1 cellular context compared by ENCODE assay signal in genomic region chr17:50626037-50626574, GRCh38.
A peak's percentile ranks its signal among the peaks of the same experiment; 100 is the strongest.
TF ChIP-seq lines count a peak whose summit lies in the region.

No MANE protein-coding gene starts in this region.

TF ChIP-seq in HepG2, 621 proteins besides CTCF, POLR2A, EP300 and RAD21 (continued from another document and continues in another):
- TF ChIP-seq ZNF580 (CRISPR knock-in tag; IDR thresholded peaks at IDR 0.05; ENCODE audit: borderline replicate concordance, low read depth) (peak; percentile 71; the same call in 1 of the 2 replicates), ZNF33A (CRISPR knock-in tag; IDR thresholded peaks at IDR 0.05; ENCODE audit: borderline replicate concordance) (no peak), BRF2 (CRISPR knock-in tag; IDR thresholded peaks at IDR 0.05) (0 out of 2 replicates have a peak, but pooled peaks have one; percentile 23), RBM39 (IDR thresholded peaks at IDR 0.05; ENCODE audit: low read depth, low read length, poor library complexity, severe bottlenecking) (peak; percentile 84), ZNF619 (CRISPR knock-in tag; IDR thresholded peaks at IDR 0.05) (no peak), ZNF710 (CRISPR knock-in tag; IDR thresholded peaks at IDR 0.05; ENCODE audit: borderline replicate concordance) (peak; percentile 68; the same call in 1 of the 2 replicates), MBNL3 (CRISPR knock-in tag; conservative IDR thresholded peaks at IDR 0.05) (no peak), SMAD1 (CRISPR knock-in tag; IDR thresholded peaks at IDR 0.05; ENCODE audit: borderline replicate concordance, low read depth) (no peak), BHLHE40 (IDR thresholded peaks at IDR 0.05; ENCODE audit: low read length) (peak; percentile 54; the same call in 1 of the 2 replicates), HNF4G (IDR thresholded peaks at IDR 0.05; ENCODE audit: borderline replicate concordance, low read depth, low read length) (no peak), HNF4G (CRISPR knock-in tag; IDR thresholded peaks at IDR 0.05; ENCODE audit: borderline replicate concordance, low read depth) (0 out of 2 replicates have a peak, but pooled peaks have one; percentile 63), ZNF546 (CRISPR knock-in tag; conservative IDR thresholded peaks at IDR 0.05) (no peak; the same call in 1 of the 2 replicates), SOX5 (CRISPR knock-in tag; IDR thresholded peaks at IDR 0.05; ENCODE audit: borderline replicate concordance) (peak; percentile 33), ZNF431 (CRISPR knock-in tag; IDR thresholded peaks at IDR 0.05; ENCODE audit: borderline replicate concordance, low read depth) (no peak), KLF12 (CRISPR knock-in tag; IDR thresholded peaks at IDR 0.05; ENCODE audit: borderline replicate concordance) (no peak), POLR2AphosphoS2 (IDR thresholded peaks at IDR 0.05; ENCODE audit: low read depth, low read length) (no peak), ZFY (CRISPR knock-in tag; IDR thresholded peaks at IDR 0.05) (peak; percentile 83), ZBTB49 (CRISPR knock-in tag; IDR thresholded peaks at IDR 0.05; ENCODE audit: borderline replicate concordance) (no peak), EZH2 (conservative IDR thresholded peaks at IDR 0.05; ENCODE audit: low read depth, low read length) (no peak), ZNF263 (CRISPR knock-in tag; IDR thresholded peaks at IDR 0.05) (peak; percentile 60; the same call in 1 of the 2 replicates), KAT8 (CRISPR knock-in tag; IDR thresholded peaks at IDR 0.05) (peak; percentile 67; the same call in 1 of the 2 replicates), ZNF687 (CRISPR knock-in tag; IDR thresholded peaks at IDR 0.05) (peak; percentile 90), FOXO4 (CRISPR knock-in tag; conservative IDR thresholded peaks at IDR 0.05) (no peak), ZNF337 (CRISPR knock-in tag; IDR thresholded peaks at IDR 0.05; ENCODE audit: borderline replicate concordance, low read depth) (no peak), GABPB1 (CRISPR knock-in tag; IDR thresholded peaks at IDR 0.05) (peak; percentile 74), ZNF569 (CRISPR knock-in tag; IDR thresholded peaks at IDR 0.05; ENCODE audit: borderline replicate concordance) (no peak), MTERF4 (CRISPR knock-in tag; IDR thresholded peaks at IDR 0.05) (peak; percentile 17; the same call in 1 of the 2 replicates), ZUFSP (CRISPR knock-in tag; IDR thresholded peaks at IDR 0.05; ENCODE audit: borderline replicate concordance) (no peak), FOXP1 (IDR thresholded peaks at IDR 0.05) (no peak), FOXP1 (CRISPR knock-in tag; IDR thresholded peaks at IDR 0.05) (no peak), KAT2B (IDR thresholded peaks at IDR 0.05; ENCODE audit: borderline replicate concordance, low read depth, low read length) (no peak)
- TF ChIP-seq, protein P1, sequence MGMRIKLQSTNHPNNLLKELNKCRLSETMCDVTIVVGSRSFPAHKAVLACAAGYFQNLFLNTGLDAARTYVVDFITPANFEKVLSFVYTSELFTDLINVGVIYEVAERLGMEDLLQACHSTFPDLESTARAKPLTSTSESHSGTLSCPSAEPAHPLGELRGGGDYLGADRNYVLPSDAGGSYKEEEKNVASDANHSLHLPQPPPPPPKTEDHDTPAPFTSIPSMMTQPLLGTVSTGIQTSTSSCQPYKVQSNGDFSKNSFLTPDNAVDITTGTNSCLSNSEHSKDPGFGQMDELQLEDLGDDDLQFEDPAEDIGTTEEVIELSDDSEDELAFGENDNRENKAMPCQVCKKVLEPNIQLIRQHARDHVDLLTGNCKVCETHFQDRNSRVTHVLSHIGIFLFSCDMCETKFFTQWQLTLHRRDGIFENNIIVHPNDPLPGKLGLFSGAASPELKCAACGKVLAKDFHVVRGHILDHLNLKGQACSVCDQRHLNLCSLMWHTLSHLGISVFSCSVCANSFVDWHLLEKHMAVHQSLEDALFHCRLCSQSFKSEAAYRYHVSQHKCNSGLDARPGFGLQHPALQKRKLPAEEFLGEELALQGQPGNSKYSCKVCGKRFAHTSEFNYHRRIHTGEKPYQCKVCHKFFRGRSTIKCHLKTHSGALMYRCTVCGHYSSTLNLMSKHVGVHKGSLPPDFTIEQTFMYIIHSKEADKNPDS (CRISPR knock-in tag; IDR thresholded peaks at IDR 0.05): no peak
- TF ChIP-seq, protein P2, sequence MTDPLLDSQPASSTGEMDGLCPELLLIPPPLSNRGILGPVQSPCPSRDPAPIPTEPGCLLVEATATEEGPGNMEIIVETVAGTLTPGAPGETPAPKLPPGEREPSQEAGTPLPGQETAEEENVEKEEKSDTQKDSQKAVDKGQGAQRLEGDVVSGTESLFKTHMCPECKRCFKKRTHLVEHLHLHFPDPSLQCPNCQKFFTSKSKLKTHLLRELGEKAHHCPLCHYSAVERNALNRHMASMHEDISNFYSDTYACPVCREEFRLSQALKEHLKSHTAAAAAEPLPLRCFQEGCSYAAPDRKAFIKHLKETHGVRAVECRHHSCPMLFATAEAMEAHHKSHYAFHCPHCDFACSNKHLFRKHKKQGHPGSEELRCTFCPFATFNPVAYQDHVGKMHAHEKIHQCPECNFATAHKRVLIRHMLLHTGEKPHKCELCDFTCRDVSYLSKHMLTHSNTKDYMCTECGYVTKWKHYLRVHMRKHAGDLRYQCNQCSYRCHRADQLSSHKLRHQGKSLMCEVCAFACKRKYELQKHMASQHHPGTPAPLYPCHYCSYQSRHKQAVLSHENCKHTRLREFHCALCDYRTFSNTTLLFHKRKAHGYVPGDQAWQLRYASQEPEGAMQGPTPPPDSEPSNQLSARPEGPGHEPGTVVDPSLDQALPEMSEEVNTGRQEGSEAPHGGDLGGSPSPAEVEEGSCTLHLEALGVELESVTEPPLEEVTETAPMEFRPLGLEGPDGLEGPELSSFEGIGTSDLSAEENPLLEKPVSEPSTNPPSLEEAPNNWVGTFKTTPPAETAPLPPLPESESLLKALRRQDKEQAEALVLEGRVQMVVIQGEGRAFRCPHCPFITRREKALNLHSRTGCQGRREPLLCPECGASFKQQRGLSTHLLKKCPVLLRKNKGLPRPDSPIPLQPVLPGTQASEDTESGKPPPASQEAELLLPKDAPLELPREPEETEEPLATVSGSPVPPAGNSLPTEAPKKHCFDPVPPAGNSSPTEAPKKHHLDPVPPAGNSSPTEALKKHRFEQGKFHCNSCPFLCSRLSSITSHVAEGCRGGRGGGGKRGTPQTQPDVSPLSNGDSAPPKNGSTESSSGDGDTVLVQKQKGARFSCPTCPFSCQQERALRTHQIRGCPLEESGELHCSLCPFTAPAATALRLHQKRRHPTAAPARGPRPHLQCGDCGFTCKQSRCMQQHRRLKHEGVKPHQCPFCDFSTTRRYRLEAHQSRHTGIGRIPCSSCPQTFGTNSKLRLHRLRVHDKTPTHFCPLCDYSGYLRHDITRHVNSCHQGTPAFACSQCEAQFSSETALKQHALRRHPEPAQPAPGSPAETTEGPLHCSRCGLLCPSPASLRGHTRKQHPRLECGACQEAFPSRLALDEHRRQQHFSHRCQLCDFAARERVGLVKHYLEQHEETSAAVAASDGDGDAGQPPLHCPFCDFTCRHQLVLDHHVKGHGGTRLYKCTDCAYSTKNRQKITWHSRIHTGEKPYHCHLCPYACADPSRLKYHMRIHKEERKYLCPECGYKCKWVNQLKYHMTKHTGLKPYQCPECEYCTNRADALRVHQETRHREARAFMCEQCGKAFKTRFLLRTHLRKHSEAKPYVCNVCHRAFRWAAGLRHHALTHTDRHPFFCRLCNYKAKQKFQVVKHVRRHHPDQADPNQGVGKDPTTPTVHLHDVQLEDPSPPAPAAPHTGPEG (CRISPR knock-in tag; IDR thresholded peaks at IDR 0.05): peak; percentile 52; the same call in 1 of the 2 replicates
